27 cellular contexts compared by ENCODE assay signal in the genomic region with DNA sequence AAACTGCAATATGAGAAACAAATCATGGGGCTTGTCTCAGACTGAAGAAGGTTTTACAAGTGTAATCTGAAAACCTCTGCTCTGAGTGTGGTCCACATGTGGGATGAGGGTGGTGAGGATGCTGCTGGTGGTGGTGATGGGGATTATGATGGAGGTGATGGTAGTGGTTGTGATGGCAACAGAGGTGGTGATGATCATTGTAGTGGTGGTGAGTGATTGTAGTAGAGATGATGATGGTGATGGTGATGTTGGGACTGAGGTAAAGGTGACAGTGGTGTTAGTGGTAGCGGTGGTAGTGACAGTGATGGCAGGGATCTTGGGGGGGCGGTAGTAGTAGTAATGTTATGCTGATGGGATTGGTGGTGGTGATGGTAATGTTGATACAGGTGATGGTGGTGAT.
"Had no signal": no experiment of that assay in that cellular context is flagged by ENCODE, and none has a peak within 500 bp of the region (broad histone marks: within the 10 kb centered on the region; RNA-seq: fewer than 3 reads in every experiment).

No MANE protein-coding gene starts in this region.

- H3K27ac Mint-ChIP-seq: activated naive CD4-positive, alpha-beta T cell treated with anti-CD3 and anti-CD28 coated beads for 36 hours; activated naive CD8-positive, alpha-beta T cell treated with anti-CD3 and anti-CD28 coated beads, Interleukin-2, amount 50 U/mL, for 24 hours; activated T-helper 2 cell treated with anti-CD3 and anti-CD28 coated beads, Interferon-gamma antibody, Interleukin-2, Interleukin-4, amounts not matched to agents 10 μg/mL and 5 μg/mL and 100 μg/mL, durations not matched to agents 14 hours and 24 hours and 36 hours; dendritic cell treated with granulocyte-macrophage colony-stimulating factor and Interleukin-4, amounts not matched to agents 40 ng/mL and 50 ng/mL, for 4 days; naive B cell; T-helper 17 cell had no signal

- H3K4me1 ChIP-seq: psoas muscle had no signal

- H3K36me3 ChIP-seq: brain microvascular endothelial cell, ovary, SJSA1, upper lobe of right lung had no signal

- H3K4me3 Mint-ChIP-seq: activated naive CD4-positive, alpha-beta T cell treated with anti-CD3 and anti-CD28 coated beads for 36 hours; activated naive CD8-positive, alpha-beta T cell treated with anti-CD3 and anti-CD28 coated beads, Interleukin-2, amount 50 U/mL, for 24 hours; dendritic cell treated with granulocyte-macrophage colony-stimulating factor and Interleukin-4, amounts not matched to agents 40 ng/mL and 50 ng/mL, for 4 days; naive B cell; T-helper 17 cell had no signal

- H3K9me3 ChIP-seq: mucosa of descending colon, ovary, psoas muscle, SJSA1, upper lobe of right lung had no signal

- H3K27me3 ChIP-seq: brain microvascular endothelial cell, ovary, SJSA1, upper lobe of right lung had no signal

- H3K27me3 Mint-ChIP-seq: T-helper 17 cell had no signal

- ATAC-seq: activated naive CD8-positive, alpha-beta T cell treated with anti-CD3 and anti-CD28 coated beads, Interleukin-2, amount 50 U/mL, for 24 hours; mucosa of descending colon; psoas muscle; right cardiac atrium; T-helper 17 cell; upper lobe of right lung had no signal

- DNase-seq: activated CD4-positive, alpha-beta T cell treated with anti-CD3 and anti-CD28 coated beads, Interleukin-2, amount 50 U/mL, for 1 hour; activated CD4-positive, CD25-positive, alpha-beta regulatory T cell treated with anti-CD3 and anti-CD28 coated beads, Interleukin-2, amount 50 U/mL, for 72 hours; activated naive CD4-positive, alpha-beta T cell treated with anti-CD3 and anti-CD28 coated beads for 36 hours; activated naive CD8-positive, alpha-beta T cell treated with anti-CD3 and anti-CD28 coated beads, Interleukin-2, amount 50 U/mL, for 24 hours; activated T-cell treated with anti-CD3 and anti-CD28 coated beads for 4 hours; anterior cingulate cortex; brain microvascular endothelial cell; cerebellar nuclear complex; effector memory CD4-positive, alpha-beta T cell; foreskin fibroblast; glutamatergic neuron; kidney glomerular epithelial cell; mesenchymal stem cell; mucosa of descending colon; naive B cell; ovary; psoas muscle; right cardiac atrium; stimulated activated CD4-positive, alpha-beta T cell treated with anti-CD3 and anti-CD28 coated beads, Interleukin-15, amount 100 ng/mL, for 24 hours; stimulated activated CD4-positive, alpha-beta T cell treated with anti-CD3 and anti-CD28 coated beads, Interleukin-2, amount 100 ng/mL, for 48 hours; T-helper 17 cell; upper lobe of right lung had no signal

- H3K36me3 Mint-ChIP-seq: naive B cell had no signal

- H3K27ac ChIP-seq: brain microvascular endothelial cell, ovary, psoas muscle, SJSA1, skin epidermis, upper lobe of right lung, VCaP had no signal

- H3K9me3 Mint-ChIP-seq: activated naive CD4-positive, alpha-beta T cell treated with anti-CD3 and anti-CD28 coated beads for 36 hours; activated naive CD8-positive, alpha-beta T cell treated with anti-CD3 and anti-CD28 coated beads, Interleukin-2, amount 50 U/mL, for 24 hours; activated T-helper 2 cell treated with anti-CD3 and anti-CD28 coated beads, Interferon-gamma antibody, Interleukin-2, Interleukin-4, amounts not matched to agents 10 μg/mL and 5 μg/mL and 100 μg/mL, durations not matched to agents 14 hours and 24 hours and 36 hours; dendritic cell treated with granulocyte-macrophage colony-stimulating factor and Interleukin-4, amounts not matched to agents 40 ng/mL and 50 ng/mL, for 4 days; naive B cell had no signal

- H3K4me3 ChIP-seq: mucosa of descending colon, ovary, psoas muscle, SJSA1, skin epidermis, upper lobe of right lung had no signal
